16 cellular contexts compared by ENCODE assay signal in genomic region chr6:65633516-65633915, GRCh38.
"Had no signal": no experiment of that assay in that cellular context is flagged by ENCODE, and none has a peak within 500 bp of the region (broad histone marks: within the 10 kb centered on the region; RNA-seq: fewer than 3 reads in every experiment).

No MANE protein-coding gene starts in this region.

- H3K36me3 ChIP-seq: esophagus muscularis mucosa, left ventricle myocardium inferior had no signal

- H3K4me3 ChIP-seq: coronary artery, esophagus muscularis mucosa, left ventricle myocardium inferior, tibial nerve had no signal

- H3K27me3 Mint-ChIP-seq: activated naive CD4-positive, alpha-beta T cell treated with anti-CD3 and anti-CD28 coated beads, Interleukin-2, amount 10 ng/mL, durations not matched to agents 7 days and 5 days; natural killer cell treated with Interleukin-12 subunit alpha and Interleukin-12 subunit beta and Interleukin-15 and Interleukin-18, amount 100 ng/mL, for 72 hours had no signal

- H3K4me3 Mint-ChIP-seq: activated naive CD4-positive, alpha-beta T cell treated with anti-CD3 and anti-CD28 coated beads, Interleukin-2, amount 10 ng/mL, durations not matched to agents 7 days and 5 days; natural killer cell treated with Interleukin-12 subunit alpha and Interleukin-12 subunit beta and Interleukin-15 and Interleukin-18, amount 100 ng/mL, for 72 hours had no signal

- H3K4me1 Mint-ChIP-seq: activated naive CD4-positive, alpha-beta T cell treated with anti-CD3 and anti-CD28 coated beads, Interleukin-2, amount 10 ng/mL, durations not matched to agents 7 days and 5 days had no signal

- H3K27ac Mint-ChIP-seq: activated naive CD4-positive, alpha-beta T cell treated with anti-CD3 and anti-CD28 coated beads, Interleukin-2, amount 10 ng/mL, durations not matched to agents 7 days and 5 days; natural killer cell treated with Interleukin-12 subunit alpha and Interleukin-12 subunit beta and Interleukin-15 and Interleukin-18, amount 100 ng/mL, for 72 hours had no signal

- H3K4me1 ChIP-seq: esophagus muscularis mucosa, left ventricle myocardium inferior, tibial nerve had no signal

- H3K27me3 ChIP-seq: tibial nerve had no signal

- H3K27ac ChIP-seq: coronary artery, esophagus muscularis mucosa, left ventricle myocardium inferior, tibial nerve had no signal

- DNase-seq: activated CD4-positive, alpha-beta T cell treated with anti-CD3 and anti-CD28 coated beads, Interleukin-2, amount 50 U/mL, for 4 hours; activated CD4-positive, CD25-positive, alpha-beta regulatory T cell treated with anti-CD3 and anti-CD28 coated beads, Interleukin-2, amount 50 U/mL, for 72 hours; activated naive CD4-positive, alpha-beta T cell treated with anti-CD3 and anti-CD28 coated beads, Interleukin-2, amount 10 ng/mL, durations not matched to agents 7 days and 5 days; activated T-cell treated with anti-CD3 and anti-CD28 coated beads, Interleukin-2, amount 50 U/mL, for 1 hour; central memory CD4-positive, alpha-beta T cell; effector CD4-positive, alpha-beta T cell; hypothalamus; kidney; left ventricle myocardium inferior; mesendoderm; stimulated activated naive CD4-positive, alpha-beta T cell; T-helper 9 cell had no signal

- H3K36me3 Mint-ChIP-seq: activated naive CD4-positive, alpha-beta T cell treated with anti-CD3 and anti-CD28 coated beads, Interleukin-2, amount 10 ng/mL, durations not matched to agents 7 days and 5 days had no signal

- ATAC-seq: natural killer cell treated with Interleukin-12 subunit alpha and Interleukin-12 subunit beta and Interleukin-15 and Interleukin-18, amount 100 ng/mL, for 72 hours had no signal
